In the genomic region with DNA sequence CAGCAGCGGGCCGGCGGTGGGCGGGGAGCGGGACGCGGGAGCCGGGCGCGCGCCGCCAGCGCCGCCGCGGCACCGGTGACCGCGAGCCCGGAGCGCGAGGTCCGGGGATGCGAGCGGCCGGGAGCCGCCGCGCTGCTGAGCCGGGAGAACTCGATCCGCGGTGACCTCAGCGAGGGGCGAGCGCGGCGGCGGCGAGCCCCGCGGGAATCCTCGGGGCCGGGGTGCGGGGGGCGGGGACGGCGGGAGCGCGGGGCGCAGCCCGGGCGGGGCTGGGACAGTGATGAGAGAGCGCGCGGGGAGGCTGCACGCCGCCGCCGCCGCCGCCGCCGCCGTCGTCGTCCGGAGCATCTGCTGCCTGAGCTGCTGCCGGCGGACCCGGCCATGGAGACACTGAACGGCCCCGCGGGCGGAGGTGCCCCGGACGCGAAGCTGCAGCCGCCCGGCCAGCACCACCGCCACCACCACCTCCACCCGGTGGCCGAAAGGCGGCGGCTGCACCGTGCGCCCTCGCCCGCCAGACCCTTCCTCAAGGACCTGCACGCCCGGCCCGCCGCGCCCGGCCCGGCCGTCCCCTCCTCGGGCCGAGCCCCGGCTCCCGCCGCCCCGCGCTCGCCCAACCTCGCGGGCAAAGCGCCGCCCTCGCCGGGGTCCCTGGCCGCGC, we compare ENCODE assay signal across 8 cellular contexts. TPM values are rescaled to one million over a fixed set of nuclear protein-coding genes. Genes with fewer than 3 reads are reported as not detected.
DNase-seq lines count a peak whose midpoint lies in the region; ATAC-seq and TF ChIP-seq lines count a peak whose summit lies in the region.

A gene (plus strand): TSS at position 277 of the 661 bp plus-strand sequence. CDS start 105 bp downstream, at position 382.

- no peak for TF ChIP-seq RAD21 in HCT116 (IDR thresholded peaks at IDR 0.05; ENCODE audit: low read depth)

- H3K4me1 Mint-ChIP-seq in activated CD4-positive, alpha-beta memory T cell treated with anti-CD3 and anti-CD28 coated beads, Interleukin-2, amount 10 ng/mL, durations not matched to agents 7 days and 5 days, result peaks cover 20% of the 10 kb centered on the region

- peak within 1 kb of the TSS; percentile 50 to 65 for H3K4me3 ChIP-seq in HCT116 (replicated peaks in 1 of 2; ENCODE audit: low read depth in 1 of 2, low read length in 2 of 2)
- peak within 1 kb of the TSS; percentile 86 for H3K4me3 ChIP-seq in Loucy (ENCODE audit: low read length, poor library complexity, severe bottlenecking)
- peak within 1 kb of the TSS; percentile 63 to 68 for H3K4me3 ChIP-seq in esophagus (ENCODE audit: low read depth in 1 of 2, low read length in 2 of 2)
- H3K4me3 ChIP-seq in muscle layer of duodenum (ENCODE audit: low read depth in 1 of 2, low read length in 2 of 2), result peak within 1 kb of the TSS; percentile 64 to 72
- H3K4me3 ChIP-seq in transverse colon, result peak within 1 kb of the TSS; percentile 52 to 65 (median 57)

- H3K9me3 ChIP-seq in HCT116 (ENCODE audit: control insufficient read depth in 1 of 2, insufficient read depth in 1 of 2, low read depth in 1 of 2, low read length in 2 of 2), result no peaks in the 10 kb centered on the region
- no peaks in the 10 kb centered on the region for H3K9me3 ChIP-seq in Loucy (ENCODE audit: insufficient read depth, low read depth, low read length)
- H3K9me3 ChIP-seq in esophagus (ENCODE audit: control insufficient read depth in 2 of 2, insufficient read depth in 1 of 2, low read depth in 1 of 2, low read length in 1 of 2), result no peaks in the 10 kb centered on the region
- no peaks in the 10 kb centered on the region for H3K9me3 ChIP-seq in muscle layer of duodenum (ENCODE audit: control insufficient read depth in 1 of 2, low read length in 2 of 2)
- H3K9me3 ChIP-seq in transverse colon, result no peaks in the 10 kb centered on the region

- no peaks in the 10 kb centered on the region; the same call in none of the 2 replicates for H3F3A ChIP-seq in Loucy (ENCODE audit: low read depth)

- H3K27ac ChIP-seq in HCT116 (ENCODE audit: low read depth, low read length) (peak within 1 kb of the TSS; percentile 70), esophagus (ENCODE audit: low read depth in 2 of 2, low read length in 1 of 2) (peak within 1 kb of the TSS; percentile 87 to 95), muscle layer of duodenum (ENCODE audit: low read length) (peak within 1 kb of the TSS; percentile 39), transverse colon (peak within 1 kb of the TSS; percentile 78 to 93 (median 88))

- ATAC-seq in HCT116, result peak; percentile 54

- TF ChIP-seq EP300 in transverse colon (IDR thresholded peaks at IDR 0.05; ENCODE audit: low read depth), result no peak

- peaks cover 3% of the 10 kb centered on the region for H3K36me3 Mint-ChIP-seq in activated CD4-positive, alpha-beta memory T cell treated with anti-CD3 and anti-CD28 coated beads, Interleukin-2, amount 10 ng/mL, durations not matched to agents 7 days and 5 days (ENCODE audit: low read depth)

- POLR2A ChIA-PET in HCT116 (lab: Charles Lee), result no interaction called here
- POLR2A ChIA-PET in activated CD4-positive, alpha-beta memory T cell treated with anti-CD3 and anti-CD28 coated beads, Interleukin-2, amount 10 ng/mL, durations not matched to agents 7 days and 5 days (lab: Charles Lee), result interaction anchor here (1.0 to 1.5 kb wide), 2 partner anchors 52 to 396 kb away, joined by 3 read pairs; no protein-coding TSS in a partner anchor

- in situ Hi-C loops in transverse colon (cut with MboI; ENCODE audit: low pct_ligation_motif_present in 1 of 4, low pct_unique_long_range_greater_than_20kb in 1 of 4, low sequenced_read_pairs in 3 of 4), result loop anchor here in 1 of 4 donors (10.0 kb wide), 1 partner anchor 279 kb away; no protein-coding TSS in a partner anchor

- H3K4me2 ChIP-seq in HCT116 (ENCODE audit: low read length), result peak within 1 kb of the TSS; percentile 93
- peak within 1 kb of the TSS; percentile 96 for H3K4me2 ChIP-seq in Loucy (ENCODE audit: low read depth, low read length, poor library complexity, severe bottlenecking)

- H3K27ac Mint-ChIP-seq in activated CD4-positive, alpha-beta memory T cell treated with anti-CD3 and anti-CD28 coated beads, Interleukin-2, amount 10 ng/mL, durations not matched to agents 7 days and 5 days, result no peak within 1 kb of the TSS

- H2AFZ ChIP-seq in HCT116 (ENCODE audit: low read depth, low read length, poor library complexity, severe bottlenecking) (peak within 1 kb of the TSS; percentile 35), Loucy (ENCODE audit: low read length) (peak within 1 kb of the TSS; percentile 94)

- H3K4me3 Mint-ChIP-seq in activated CD4-positive, alpha-beta memory T cell treated with anti-CD3 and anti-CD28 coated beads, Interleukin-2, amount 10 ng/mL, durations not matched to agents 7 days and 5 days, result peak within 1 kb of the TSS; percentile 81

- peaks cover 36% of the 10 kb centered on the region for H3K79me2 ChIP-seq in HCT116 (ENCODE audit: insufficient read depth, low read length)
- peaks cover 27% of the 10 kb centered on the region; the same call in 1 of the 2 replicates for H3K79me2 ChIP-seq in Loucy (ENCODE audit: insufficient read depth, low read length)

- H3K4me1 ChIP-seq in HCT116 (ENCODE audit: control insufficient read depth in 1 of 2, insufficient read depth in 2 of 2, low read length in 2 of 2), result peaks cover 17 to 37% of the 10 kb centered on the region in 2 experiments; a peak in 3 of 4 replicates
- peaks cover 28% of the 10 kb centered on the region for H3K4me1 ChIP-seq in Loucy (ENCODE audit: insufficient read depth, low read length, poor library complexity, severe bottlenecking)
- H3K4me1 ChIP-seq in esophagus (ENCODE audit: control insufficient read depth in 2 of 2, insufficient read depth in 2 of 2, low read length in 1 of 2), result peaks cover 3 to 13% of the 10 kb centered on the region in 2 donors
- H3K4me1 ChIP-seq in muscle layer of duodenum (ENCODE audit: control insufficient read depth in 1 of 2, insufficient read depth in 2 of 2, low read length in 2 of 2), result peaks cover 4 to 23% of the 10 kb centered on the region in 2 donors
- H3K4me1 ChIP-seq in transverse colon, result peaks cover 0 to 26% (median 8%) of the 10 kb centered on the region in 4 donors

- CTCF ChIA-PET in HCT116 (lab: Charles Lee), result interaction anchor here (0.8 to 1.5 kb wide), 2 partner anchors 9 to 10 kb away, joined by 3 to 4 read pairs; no protein-coding TSS in a partner anchor
- CTCF ChIA-PET in activated CD4-positive, alpha-beta memory T cell treated with anti-CD3 and anti-CD28 coated beads, Interleukin-2, amount 10 ng/mL, durations not matched to agents 7 days and 5 days (lab: Charles Lee), result interaction anchor here (1.3 kb wide), 1 partner anchor 283 kb away, joined by 6 read pairs; no protein-coding TSS in a partner anchor

- H3K36me3 ChIP-seq in HCT116 (ENCODE audit: control insufficient read depth in 1 of 2, insufficient read depth in 2 of 2, low read length in 2 of 2) (no peaks in the 10 kb centered on the region; a peak in 1 of 4 replicates), Loucy (ENCODE audit: insufficient read depth, low read length) (no peaks in the 10 kb centered on the region), esophagus (ENCODE audit: control insufficient read depth in 2 of 2, insufficient read depth in 2 of 2, low read length in 1 of 2) (no peaks in the 10 kb centered on the region), muscle layer of duodenum (ENCODE audit: control insufficient read depth in 1 of 2, insufficient read depth in 2 of 2, low read length in 2 of 2) (no peaks in the 10 kb centered on the region), transverse colon (no peaks in the 10 kb centered on the region)

- no peaks in the 10 kb centered on the region for H3K9me3 Mint-ChIP-seq in activated CD4-positive, alpha-beta memory T cell treated with anti-CD3 and anti-CD28 coated beads, Interleukin-2, amount 10 ng/mL, durations not matched to agents 7 days and 5 days

- H3K9me2 ChIP-seq in HCT116 (ENCODE audit: insufficient read depth) (no peaks in the 10 kb centered on the region), Loucy (replicated peaks; ENCODE audit: low read depth, low read length) (no peaks in the 10 kb centered on the region)

- peak; percentile 11 to 17 for DNase-seq in activated CD4-positive, alpha-beta T cell treated with anti-CD3 and anti-CD28 coated beads for 4 hours
- DNase-seq in activated CD4-positive, alpha-beta T cell treated with anti-CD3 and anti-CD28 coated beads for 1 hour, result no peak
- DNase-seq in HCT116 (ENCODE audit: low read depth, low spot score), result no peak
- no peak for DNase-seq in activated CD4-positive, alpha-beta memory T cell treated with anti-CD3 and anti-CD28 coated beads, Interleukin-2, amount 10 ng/mL, durations not matched to agents 7 days and 5 days
- DNase-seq in transverse colon, result no peak

- intact Hi-C loops in HCT116 (cut with micrococcal nuclease) (no loop called here), transverse colon (cut with DNase I; ENCODE audit: low total_unique reads) (loop anchor here (5.0 to 10.0 kb wide), 2 partner anchors 69 to 432 kb away; a partner anchor contains a TSS)

- TF ChIP-seq POLR2A in HCT116 (IDR thresholded peaks at IDR 0.05; ENCODE audit: borderline replicate concordance, extremely low read depth, insufficient read depth, insufficient read length) (no peak), transverse colon (IDR thresholded peaks at IDR 0.05) (no peak)

- H3K27me3 ChIP-seq in HCT116 (ENCODE audit: insufficient read depth, low read length) (no peaks in the 10 kb centered on the region), Loucy (ENCODE audit: insufficient read depth, low read length, poor library complexity, severe bottlenecking) (no peaks in the 10 kb centered on the region), esophagus (ENCODE audit: control insufficient read depth in 1 of 2, insufficient read depth in 2 of 2, low read length in 2 of 2) (peaks cover 0 to 2% of the 10 kb centered on the region in 2 donors), muscle layer of duodenum (ENCODE audit: low read depth, low read length) (no peaks in the 10 kb centered on the region), transverse colon (peaks cover 85% of the 10 kb centered on the region)

- BruUV-seq in HCT116 (replicated peaks; lab: Mats Ljungman, UMichigan), result no TSS peak

- H4K20me1 ChIP-seq in HCT116 (ENCODE audit: insufficient read depth), result no peaks in the 10 kb centered on the region
- peaks cover 16% of the 10 kb centered on the region for H4K20me1 ChIP-seq in Loucy (ENCODE audit: insufficient read depth, low read length, poor library complexity, severe bottlenecking)

- peak within 1 kb of the TSS; percentile 65 for H3K9ac ChIP-seq in HCT116 (ENCODE audit: low read length)
- peak within 1 kb of the TSS; percentile 80 for H3K9ac ChIP-seq in Loucy (ENCODE audit: low read depth, low read length, poor library complexity, severe bottlenecking)

- RAD21 ChIA-PET in HCT116 (lab: Charles Lee; ENCODE audit: low non-redundant PET in 1 of 2, low total read pairs in 2 of 2, uncharacterized antibody in 2 of 2, unreplicated experiment in 2 of 2), result no interaction called here

- no peak for TF ChIP-seq CTCF in HCT116 (IDR thresholded peaks at IDR 0.05 in 2 of 3, conservative IDR thresholded peaks at IDR 0.05 in 1 of 3; ENCODE audit: borderline replicate concordance in 1 of 3, insufficient read depth in 1 of 3, low read depth in 2 of 3, low read length in 2 of 3)
- TF ChIP-seq CTCF in Loucy (conservative IDR thresholded peaks at IDR 0.05; ENCODE audit: low read length), result no peak
- TF ChIP-seq CTCF in transverse colon (IDR thresholded peaks at IDR 0.05), result no peak

- H3K27me3 Mint-ChIP-seq in activated CD4-positive, alpha-beta memory T cell treated with anti-CD3 and anti-CD28 coated beads, Interleukin-2, amount 10 ng/mL, durations not matched to agents 7 days and 5 days, result peaks cover 63% of the 10 kb centered on the region

- 0% methylated on average over 42 to 113 of the region's 113 CpGs for WGBS in esophagus, 2 donors
- WGBS in transverse colon (ENCODE audit: low coverage in 1 of 2), 2 donors, result 1% methylated on average over 36 of the region's 113 CpGs; no CpG with 5 or more reads in 1 of the 2 donors

RNA-seq across cellular contexts. Expression of the gene that starts here (rescaled TPM):
- total RNA-seq in HCT116 (2021; ENCODE audit: unreplicated experiment) (22.7 TPM), transverse colon (10 to 100 TPM; 12.3 to 35.9 (median 26.1) TPM)
- 8.7 and 9.6 TPM in 2 replicates for polyA plus RNA-seq in HCT116 (2012)
- total RNA-seq in activated CD4-positive, alpha-beta memory T cell treated with anti-CD3 and anti-CD28 coated beads, Interleukin-2, amount 10 ng/mL, durations not matched to agents 7 days and 5 days, result 1 to 10 TPM in 1 of 2 experiments, under 1 TPM in 1; 0.75 to 1.1 TPM
- polyA plus RNA-seq in esophagus, result 1 to 10 TPM; 4.4 to 6.5 TPM

Comparison
In these comparisons a context has a peak if more than half of its experiments do, and no peak if none do; other contexts are left out.
1. RNA of the gene that starts here (total RNA-seq): 12.3 to 35.9 TPM in transverse colon and 22.7 TPM in HCT116 (single experiment); 0.75 to 1.1 TPM in activated CD4-positive, alpha-beta memory T cell treated with anti-CD3 and anti-CD28 coated beads, Interleukin-2, amount 10 ng/mL, durations not matched to agents 7 days and 5 days; every median in the first group is over 4 times any median in the second.
2. DNase-seq: peak in activated CD4-positive, alpha-beta T cell treated with anti-CD3 and anti-CD28 coated beads for 4 hours (2 of 2); none in activated CD4-positive, alpha-beta T cell treated with anti-CD3 and anti-CD28 coated beads for 1 hour (single experiment), HCT116 (single experiment), activated CD4-positive, alpha-beta memory T cell treated with anti-CD3 and anti-CD28 coated beads, Interleukin-2, amount 10 ng/mL, durations not matched to agents 7 days and 5 days (single experiment) and transverse colon (single experiment).
3. H3K27ac ChIP-seq: peak in every context shown above with its lines; median percentile 91 in esophagus; 88 in transverse colon; 70 in HCT116; 39 in muscle layer of duodenum.
4. Peak in every context shown above with its lines, with median percentiles within 50 percentile points of each other: H3K4me3 ChIP-seq.